Comparison of ENCODE assay signal across 25 cellular contexts in the genomic region with DNA sequence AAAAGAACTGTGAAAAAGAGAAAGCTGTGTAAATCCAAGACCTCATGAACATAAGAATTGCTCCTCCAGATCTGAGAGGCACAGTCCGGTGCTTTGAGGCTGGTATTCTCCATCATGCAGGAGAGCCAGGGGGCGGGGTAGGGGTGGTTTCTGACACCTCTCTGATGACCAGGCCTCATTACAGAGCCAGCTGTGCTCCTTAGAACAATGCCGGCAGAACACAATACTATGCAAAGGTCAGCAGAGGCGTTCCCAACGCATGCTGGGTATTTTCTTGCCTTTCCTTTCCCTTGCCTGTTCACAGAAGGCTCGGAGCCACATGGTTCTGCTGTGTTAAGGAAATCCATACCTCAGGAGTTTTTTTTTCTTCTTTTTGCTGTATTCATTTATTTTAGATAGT.
DNase-seq lines count a peak whose midpoint lies in the region; ATAC-seq and TF ChIP-seq lines count a peak whose summit lies in the region.
"Had no signal": no experiment of that assay in that cellular context is flagged by ENCODE, and none has a peak within 500 bp of the region (broad histone marks: within the 10 kb centered on the region; RNA-seq: fewer than 3 reads in every experiment).

No MANE protein-coding gene starts in this region.

- no peak overlapping the region for H4K8ac ChIP-seq in mesendoderm (ENCODE audit: low read depth, low read length)

- H3K27me3 ChIP-seq in ectodermal cell (ENCODE audit: control insufficient read depth, insufficient read depth, low read length, poor library complexity, severe bottlenecking) (no peaks in the 10 kb centered on the region), mesendoderm (ENCODE audit: insufficient read depth, low read length, poor library complexity) (no peaks in the 10 kb centered on the region), testis (no peaks in the 10 kb centered on the region)
- H3K27me3 ChIP-seq: BLaER1 treated with 17β-estradiol and CSF1 and Interleukin-3, amounts not matched to agents 10 nM and 100 nM; SJCRH30 had no signal

- no peak overlapping the region for H3K23ac ChIP-seq in mesendoderm (ENCODE audit: low read length)

- no peak overlapping the region for H3K4ac ChIP-seq in mesendoderm (ENCODE audit: low read depth, low read length)

- TF ChIP-seq CTCF in testis (IDR thresholded peaks at IDR 0.05) = no peak

- H3K9ac ChIP-seq in mesendoderm (ENCODE audit: low read length) = no peak overlapping the region
- H3K9ac ChIP-seq: BLaER1 treated with 17β-estradiol and CSF1 and Interleukin-3, amounts not matched to agents 10 nM and 100 nM had no signal

- DNase-seq in NCI-H748 (lab: John Stamatoyannopoulos, UW; ENCODE audit: unreplicated experiment) (peak; percentile 21), NCI-H748 treated with DMSO at 0.1 percent for 48 hours (lab: John Stamatoyannopoulos, UW) (no peak), mesendoderm (peak; percentile 63), testis (peak; percentile 23), NCI-H2029 treated with DMSO at 0.1 percent for 48 hours (lab: John Stamatoyannopoulos, UW) (no peak), left cardiac atrium (no peak)
- no peak for DNase-seq in activated effector memory CD4-positive, alpha-beta T cell treated with anti-CD3 and anti-CD28 coated beads, Interleukin-2, amount 50 U/mL, for 16 hours
- DNase-seq: ACHN; Calu3; CD4-positive, alpha-beta memory T cell; DMS153; IMR-90; Karpas-422; MV-4-11; NCI-H1105 treated with DMSO at 0.1 percent for 48 hours; NCI-H1694; NCI-H2081 treated with DMSO at 0.1 percent for 48 hours; NCI-H2171 treated with DMSO at 0.1 percent for 48 hours; NCI-H446 treated with DMSO at 0.1 percent for 48 hours; NCI-H774; NK-92 treated with Interleukin-12 subunit alpha and Interleukin-12 subunit beta, amount 100 ng/mL, for 24 hours; SJCRH30 had no signal

- H3K79me2 ChIP-seq in mesendoderm (ENCODE audit: control insufficient read depth, insufficient read depth, low read length) = no peaks in the 10 kb centered on the region

- no peak overlapping the region for H3K4me3 ChIP-seq in ectodermal cell (ENCODE audit: insufficient read depth, low read depth, low read length)
- H3K4me3 ChIP-seq in mesendoderm (ENCODE audit: low read length) = no peak overlapping the region
- no peak overlapping the region for H3K4me3 ChIP-seq in testis
- H3K4me3 ChIP-seq: BLaER1 treated with 17β-estradiol and CSF1 and Interleukin-3, amounts not matched to agents 10 nM and 100 nM; SJCRH30 had no signal

- H3K27ac ChIP-seq in ectodermal cell (ENCODE audit: insufficient read depth, low read depth, low read length, poor library complexity, severe bottlenecking) (peak overlapping the region; percentile 54), mesendoderm (ENCODE audit: low read depth, low read length) (no peak overlapping the region), testis (no peak overlapping the region)
- H3K27ac ChIP-seq: 22Rv1; BLaER1 treated with 17β-estradiol and CSF1 and Interleukin-3, amounts not matched to agents 10 nM and 100 nM; SJCRH30 had no signal

- ATAC-seq in left cardiac atrium = no peak

- H4K5ac ChIP-seq in mesendoderm (ENCODE audit: low read length) = no peak overlapping the region

- H3K9me3 ChIP-seq in ectodermal cell (ENCODE audit: control insufficient read depth, low read length) = no peaks in the 10 kb centered on the region
- no peaks in the 10 kb centered on the region for H3K9me3 ChIP-seq in testis
- H3K9me3 ChIP-seq: SJCRH30 had no signal

- TF ChIP-seq POLR2A in testis (IDR thresholded peaks at IDR 0.05) = no peak

- H3K36me3 ChIP-seq in ectodermal cell (ENCODE audit: control insufficient read depth, insufficient read depth, low read length) (no peaks in the 10 kb centered on the region), mesendoderm (ENCODE audit: control insufficient read depth, insufficient read depth, low read length) (no peaks in the 10 kb centered on the region), testis (ENCODE audit: low read depth, missing control alignments) (no peaks in the 10 kb centered on the region)
- H3K36me3 ChIP-seq: BLaER1 treated with 17β-estradiol and CSF1 and Interleukin-3, amounts not matched to agents 10 nM and 100 nM; SJCRH30 had no signal

- H3K79me1 ChIP-seq in mesendoderm (ENCODE audit: low read length) = no peaks in the 10 kb centered on the region

- H3K18ac ChIP-seq in mesendoderm (ENCODE audit: low read length) = no peak overlapping the region

- H2BK15ac ChIP-seq in mesendoderm (replicated peaks; ENCODE audit: low read depth) = no peak overlapping the region

- no peak overlapping the region for H2AK5ac ChIP-seq in mesendoderm (ENCODE audit: low read length)

- intact Hi-C loops in testis (cut with DNase I; ENCODE audit: low total_unique reads) = no loop called here
- intact Hi-C loops in left cardiac atrium (cut with DNase I) = no loop called here

- 37 to 51% methylated on average over 5 to 6 of the region's 6 CpGs for WGBS in ectodermal cell, 2 experiments
- WGBS in mesendoderm (ENCODE audit: extremely low coverage, insufficient coverage, low lambda C conversion rate) = no CpG with 5 or more reads among the region's 6 CpGs
- WGBS in testis, 2 donors = 38 to 49% methylated on average over 6 of the region's 6 CpGs

- no peak overlapping the region for H2BK120ac ChIP-seq in mesendoderm (ENCODE audit: low read depth, low read length)

- H2BK5ac ChIP-seq in mesendoderm (ENCODE audit: low read length) = no peak overlapping the region

- no peak overlapping the region for H3K4me2 ChIP-seq in mesendoderm (ENCODE audit: low read length)
- H3K4me2 ChIP-seq: BLaER1 treated with 17β-estradiol and CSF1 and Interleukin-3, amounts not matched to agents 10 nM and 100 nM had no signal

- H3K4me1 ChIP-seq in ectodermal cell (ENCODE audit: control insufficient read depth, insufficient read depth, low read length) (peaks cover 19% of the 10 kb centered on the region), mesendoderm (ENCODE audit: control insufficient read depth, low read depth, low read length) (no peaks in the 10 kb centered on the region), testis (no peaks in the 10 kb centered on the region)
- H3K4me1 ChIP-seq: BLaER1 treated with 17β-estradiol and CSF1 and Interleukin-3, amounts not matched to agents 10 nM and 100 nM; SJCRH30 had no signal

- H3K56ac ChIP-seq in mesendoderm (ENCODE audit: low read length) = no peak overlapping the region

Comparison
In these comparisons a context has a peak if more than half of its experiments do, and no peak if none do; other contexts are left out.
1. DNase-seq: peak in NCI-H748 (single experiment), mesendoderm (single experiment) and testis (single experiment); none in NCI-H748 treated with DMSO at 0.1 percent for 48 hours (single experiment), activated effector memory CD4-positive, alpha-beta T cell treated with anti-CD3 and anti-CD28 coated beads, Interleukin-2, amount 50 U/mL, for 16 hours (single experiment), NCI-H2029 treated with DMSO at 0.1 percent for 48 hours (single experiment) and left cardiac atrium (single experiment).